17 cellular contexts compared by ENCODE assay signal in genomic region chr10:12390733-12391132, GRCh38. TPM values are rescaled to one million over a fixed set of nuclear protein-coding genes. Genes with fewer than 3 reads are reported as not detected.
A peak's percentile ranks its signal among the peaks of the same experiment; 100 is the strongest.
DNase-seq lines count a peak whose midpoint lies in the region; ATAC-seq and TF ChIP-seq lines count a peak whose summit lies in the region.
"Had no signal": no experiment of that assay in that cellular context is flagged by ENCODE, and none has a peak within 500 bp of the region (broad histone marks: within the 10 kb centered on the region; RNA-seq: fewer than 3 reads in every experiment).

No MANE protein-coding gene starts in this region.

- H3K4me3 Mint-ChIP-seq in activated CD8-positive, alpha-beta memory T cell treated with anti-CD3 and anti-CD28 coated beads, Interleukin-2, amount 10 ng/mL, durations not matched to agents 7 days and 5 days = no peak overlapping the region
- no peak overlapping the region for H3K4me3 Mint-ChIP-seq in neural progenitor cell

- DNase-seq in activated CD8-positive, alpha-beta memory T cell treated with anti-CD3 and anti-CD28 coated beads for 24 hours = peak; percentile 44
- no peak for DNase-seq in activated CD8-positive, alpha-beta memory T cell treated with anti-CD3 and anti-CD28 coated beads, Interleukin-2, amount 10 ng/mL, durations not matched to agents 7 days and 5 days
- no peak for DNase-seq in neural progenitor cell (ENCODE audit: low spot score)
- DNase-seq in aorta = peak in 1 of 2 donors; percentile 82
- DNase-seq in kidney tubule cell (ENCODE audit: low spot score) = no peak
- DNase-seq: 8988T; DMS79 treated with DMSO at 0.1 percent for 48 hours; MV-4-11; naive thymus-derived CD4-positive, alpha-beta T cell; NCI-H2081; NCI-H526 treated with DMSO at 0.1 percent for 48 hours; T-helper 9 cell had no signal

- H3K9ac ChIP-seq in neural progenitor cell = no peak overlapping the region

- no peaks in the 10 kb centered on the region for H3K79me2 ChIP-seq in neural progenitor cell (ENCODE audit: low read depth)

- no peak for TF ChIP-seq POLR2A in gastroesophageal sphincter (IDR thresholded peaks at IDR 0.05)

- no peaks in the 10 kb centered on the region for H3K4me1 Mint-ChIP-seq in activated CD8-positive, alpha-beta memory T cell treated with anti-CD3 and anti-CD28 coated beads, Interleukin-2, amount 10 ng/mL, durations not matched to agents 7 days and 5 days
- peaks cover 15% of the 10 kb centered on the region for H3K4me1 Mint-ChIP-seq in neural progenitor cell

- no peaks in the 10 kb centered on the region for H3K9me3 Mint-ChIP-seq in activated CD8-positive, alpha-beta memory T cell treated with anti-CD3 and anti-CD28 coated beads, Interleukin-2, amount 10 ng/mL, durations not matched to agents 7 days and 5 days (ENCODE audit: low read depth)
- H3K9me3 Mint-ChIP-seq in neural progenitor cell = no peaks in the 10 kb centered on the region
- H3K9me3 Mint-ChIP-seq: activated naive CD4-positive, alpha-beta T cell treated with anti-CD3 and anti-CD28 coated beads, Interleukin-2, amount 50 U/mL, for 72 hours had no signal

- no peaks in the 10 kb centered on the region for H4K20me1 ChIP-seq in neural progenitor cell (ENCODE audit: low read depth)

- no peaks in the 10 kb centered on the region for H3K27me3 Mint-ChIP-seq in activated CD8-positive, alpha-beta memory T cell treated with anti-CD3 and anti-CD28 coated beads, Interleukin-2, amount 10 ng/mL, durations not matched to agents 7 days and 5 days
- no peaks in the 10 kb centered on the region for H3K27me3 Mint-ChIP-seq in neural progenitor cell (ENCODE audit: insufficient read depth, low read depth)
- H3K27me3 Mint-ChIP-seq: naive thymus-derived CD4-positive, alpha-beta T cell had no signal

- no peak overlapping the region for H2AFZ ChIP-seq in neural progenitor cell (replicated peaks)

- CTCF ChIA-PET in activated CD8-positive, alpha-beta memory T cell treated with anti-CD3 and anti-CD28 coated beads, Interleukin-2, amount 10 ng/mL, durations not matched to agents 7 days and 5 days (lab: Charles Lee) = interaction anchor here (1.8 kb wide), 1 partner anchor 126 kb away, joined by 3 read pairs; no protein-coding TSS in a partner anchor

- H3K9me3 ChIP-seq in gastroesophageal sphincter (no peaks in the 10 kb centered on the region), neural progenitor cell (ENCODE audit: low read depth) (no peaks in the 10 kb centered on the region), aorta (ENCODE audit: control insufficient read depth, low read length) (no peaks in the 10 kb centered on the region)

- no peaks in the 10 kb centered on the region for H3K36me3 Mint-ChIP-seq in activated CD8-positive, alpha-beta memory T cell treated with anti-CD3 and anti-CD28 coated beads, Interleukin-2, amount 10 ng/mL, durations not matched to agents 7 days and 5 days
- H3K36me3 Mint-ChIP-seq in neural progenitor cell = peaks cover 2% of the 10 kb centered on the region
- H3K36me3 Mint-ChIP-seq: activated naive CD4-positive, alpha-beta T cell treated with anti-CD3 and anti-CD28 coated beads, Interleukin-2, amount 50 U/mL, for 72 hours had no signal

- no peak overlapping the region for H3K4me3 ChIP-seq in gastroesophageal sphincter
- H3K4me3 ChIP-seq in neural progenitor cell = no peak overlapping the region
- H3K4me3 ChIP-seq in aorta (ENCODE audit: low read length in 2 of 2) = no peak overlapping the region

- H3K36me3 ChIP-seq in gastroesophageal sphincter (no peaks in the 10 kb centered on the region), neural progenitor cell (no peaks in the 10 kb centered on the region), aorta (ENCODE audit: control insufficient read depth in 1 of 2, insufficient read depth in 2 of 2, low read length in 1 of 2) (no peaks in the 10 kb centered on the region)

- 6 to 26% methylated on average over 2 to 7 of the region's 7 CpGs for WGBS in gastroesophageal sphincter (ENCODE audit: low coverage in 1 of 2), 2 donors
- 41 to 43% methylated on average over 7 of the region's 7 CpGs for WGBS in aorta, 2 donors

- H3K4me1 ChIP-seq in gastroesophageal sphincter (peaks cover 3 to 40% (median 8%) of the 10 kb centered on the region in 3 donors), neural progenitor cell (peaks cover 7% of the 10 kb centered on the region), aorta (ENCODE audit: control insufficient read depth in 1 of 2, insufficient read depth in 2 of 2, low read length in 2 of 2) (no peaks in the 10 kb centered on the region)

- intact Hi-C loops in aorta (cut with DNase I) = loop anchor here in 1 of 2 donors (5.0 kb wide), 1 partner anchor 97 kb away; no protein-coding TSS in a partner anchor

- TF ChIP-seq CTCF in gastroesophageal sphincter (IDR thresholded peaks at IDR 0.05) = no peak
- no peak for TF ChIP-seq CTCF in neural progenitor cell (IDR thresholded peaks at IDR 0.05)

- H3K27ac Mint-ChIP-seq in activated CD8-positive, alpha-beta memory T cell treated with anti-CD3 and anti-CD28 coated beads, Interleukin-2, amount 10 ng/mL, durations not matched to agents 7 days and 5 days = no peak overlapping the region
- H3K27ac Mint-ChIP-seq in neural progenitor cell = no peak overlapping the region

- peak overlapping the region; percentile 4 for H3K4me2 ChIP-seq in neural progenitor cell

- no peaks in the 10 kb centered on the region for H3K27me3 ChIP-seq in gastroesophageal sphincter
- no peaks in the 10 kb centered on the region for H3K27me3 ChIP-seq in neural progenitor cell
- no peaks in the 10 kb centered on the region for H3K27me3 ChIP-seq in aorta (ENCODE audit: control insufficient read depth in 1 of 2, insufficient read depth in 2 of 2, low read length in 1 of 2)

- H3K27ac ChIP-seq in gastroesophageal sphincter = peak overlapping the region; percentile 1 to 53 (median 40)
- H3K27ac ChIP-seq in neural progenitor cell = no peak overlapping the region
- peak overlapping the region in 1 of 2 donors; percentile 76 for H3K27ac ChIP-seq in aorta (ENCODE audit: low read depth in 1 of 2, low read length in 2 of 2)
- H3K27ac ChIP-seq: C4-2B had no signal

- TF ChIP-seq EP300 in gastroesophageal sphincter (IDR thresholded peaks at IDR 0.05) = no peak

- ATAC-seq in activated CD8-positive, alpha-beta memory T cell treated with anti-CD3 and anti-CD28 coated beads, Interleukin-2, amount 10 ng/mL, durations not matched to agents 7 days and 5 days = no peak
- ATAC-seq in gastroesophageal sphincter (peak; percentile 39), aorta (ENCODE audit: low FRiP score) (peak; percentile 48), HG03571 (IDR thresholded peaks at IDR 0.05; ENCODE audit: unreplicated experiment) (no peak), GM18502 (IDR thresholded peaks at IDR 0.05; ENCODE audit: poor library complexity, unreplicated experiment) (no peak)
- ATAC-seq: activated naive CD4-positive, alpha-beta T cell treated with anti-CD3 and anti-CD28 coated beads, Interleukin-2, amount 50 U/mL, for 72 hours; naive thymus-derived CD4-positive, alpha-beta T cell had no signal

- H3F3A ChIP-seq in neural progenitor cell (ENCODE audit: low read depth) = no peaks in the 10 kb centered on the region

RNA-seq across cellular contexts. Expression of gene CAMK1D, which starts 41.4 kb away (rescaled TPM):
- 1 to 10 TPM; 2.4 to 2.8 TPM for total RNA-seq in activated CD8-positive, alpha-beta memory T cell treated with anti-CD3 and anti-CD28 coated beads, Interleukin-2, amount 10 ng/mL, durations not matched to agents 7 days and 5 days
- 10 to 100 TPM; 11.6 to 18.3 (median 15.3) TPM for total RNA-seq in gastroesophageal sphincter
- 7.6 and 8.8 TPM in 2 replicates for total RNA-seq in neural progenitor cell (ENCODE audit: low replicate concordance)
- 10 to 100 TPM; 10.9 to 19.0 TPM for total RNA-seq in aorta
- polyA plus RNA-seq in aorta = 1 to 10 TPM; 1.9 to 4.4 TPM

Comparison
In these comparisons a context has a peak if more than half of its experiments do, and no peak if none do; other contexts are left out.
1. ATAC-seq: peak in gastroesophageal sphincter (single experiment) and aorta (single experiment); none in activated CD8-positive, alpha-beta memory T cell treated with anti-CD3 and anti-CD28 coated beads, Interleukin-2, amount 10 ng/mL, durations not matched to agents 7 days and 5 days (single experiment), HG03571 (single experiment) and GM18502 (single experiment).